ENCODE assay signal across 24 cellular contexts in the genomic region with DNA sequence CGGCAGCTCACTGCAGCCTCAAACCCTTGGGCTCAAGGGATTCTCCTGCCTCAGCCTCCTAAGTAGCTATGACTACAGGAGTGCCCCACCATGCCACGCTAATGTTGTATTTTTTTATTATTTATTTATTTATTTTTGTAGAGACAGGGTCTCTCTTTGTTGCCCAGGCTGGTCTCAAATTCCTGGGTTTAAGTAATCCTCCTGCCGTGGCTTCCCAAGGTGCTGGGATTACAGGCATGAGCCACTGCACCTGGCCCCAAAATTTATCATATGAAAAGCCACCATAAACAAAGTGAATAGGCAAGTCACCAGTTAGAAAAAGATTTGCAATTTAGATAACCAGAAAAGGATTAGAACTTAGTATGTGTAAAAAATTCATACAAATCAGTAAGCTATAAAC.
"Had no signal": no experiment of that assay in that cellular context is flagged by ENCODE, and none has a peak within 500 bp of the region (broad histone marks: within the 10 kb centered on the region; RNA-seq: fewer than 3 reads in every experiment).

No MANE protein-coding gene starts in this region.

- FAIRE-seq: pancreas had no signal

- H3K27ac ChIP-seq: epithelial cell of prostate, neutrophil, pancreas had no signal

- H3K36me3 ChIP-seq: neutrophil, pancreas had no signal

- H3K27me3 ChIP-seq: neutrophil, pancreas had no signal

- H3K4me3 ChIP-seq: lung, pancreas, smooth muscle cell had no signal

- DNase-seq: caudate nucleus; cerebellar nuclear complex; effector CD8-positive, alpha-beta T cell; endodermal cell; foreskin melanocyte; hypothalamus; immature natural killer cell; islet precursor cell; kidney glomerular epithelial cell; left colon; left ventricle myocardium superior; natural killer cell; pancreas; retina; stimulated activated CD4-positive, alpha-beta T cell treated with anti-CD3 and anti-CD28 coated beads, Interleukin-2, amount 100 ng/mL, for 24 hours; stimulated activated CD4-positive, alpha-beta T cell treated with anti-CD3 and anti-CD28 coated beads, Interleukin-4, amount 100 ng/mL, for 24 hours; stimulated activated naive CD4-positive, alpha-beta T cell treated with Interleukin-2 at 50 U/mL for 16 hours had no signal

- H3K9me3 ChIP-seq: neutrophil, pancreas had no signal

- H3K4me2 ChIP-seq: smooth muscle cell had no signal

- ATAC-seq: esophagus mucosa; left colon; left ventricle myocardium superior; natural killer cell; pancreas; sciatic nerve; stimulated activated effector memory CD8-positive, alpha-beta T cell treated with anti-CD3 and anti-CD28 coated beads, Interleukin-12 subunit alpha, Interleukin-12 subunit beta, amount 100 ng/mL, for 72 hours had no signal
